In the genomic region with DNA sequence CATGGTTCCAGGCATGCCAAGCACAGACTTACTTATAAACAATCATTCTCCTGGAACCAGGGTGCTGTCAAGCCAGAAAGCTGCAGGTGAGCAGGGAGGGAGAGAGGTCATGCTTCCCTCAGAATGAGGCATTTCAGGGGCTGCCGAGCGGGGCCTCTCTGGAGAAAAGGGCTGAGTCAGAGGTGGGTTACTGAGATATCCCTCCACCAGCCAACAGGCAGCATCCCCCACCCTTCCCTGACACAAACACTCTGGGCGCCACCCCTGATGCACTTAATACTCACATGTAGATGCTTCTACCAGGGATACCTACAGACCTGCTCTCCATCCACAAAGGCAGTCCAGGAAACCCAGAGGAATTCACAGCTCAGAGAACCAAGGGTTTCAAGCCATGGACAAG, we compare ENCODE assay signal across 9 cellular contexts. TPM values are rescaled to one million over a fixed set of nuclear protein-coding genes. Genes with fewer than 3 reads are reported as not detected.
DNase-seq lines count a peak whose midpoint lies in the region; ATAC-seq, FAIRE-seq and TF ChIP-seq lines count a peak whose summit lies in the region.
"Had no signal": no experiment of that assay in that cellular context is flagged by ENCODE, and none has a peak within 500 bp of the region (broad histone marks: within the 10 kb centered on the region; RNA-seq: fewer than 3 reads in every experiment).

No MANE protein-coding gene starts in this region.

- H3K27me3 ChIP-seq in astrocyte (ENCODE audit: insufficient read depth, low read length) (no peaks in the 10 kb centered on the region), lung (ENCODE audit: control insufficient read depth, insufficient read depth) (no peaks in the 10 kb centered on the region), upper lobe of right lung (no peaks in the 10 kb centered on the region)

- H4K20me1 ChIP-seq in astrocyte (ENCODE audit: insufficient read depth, low read length): peaks cover 44% of the 10 kb centered on the region

- peak overlapping the region; percentile 84 for H3K4me2 ChIP-seq in astrocyte (ENCODE audit: low read length)

- H3K4me1 Mint-ChIP-seq in astrocyte (ENCODE audit: low read depth, unreplicated experiment): peaks cover 58% of the 10 kb centered on the region

- H3K4me1 ChIP-seq in astrocyte (ENCODE audit: insufficient read depth, low read length) (peaks cover 48% of the 10 kb centered on the region), lung (ENCODE audit: control insufficient read depth in 2 of 2, insufficient read depth in 2 of 2, low read length in 2 of 2) (peaks cover 17 to 18% of the 10 kb centered on the region in 2 donors), upper lobe of right lung (peaks cover 68% of the 10 kb centered on the region)

- TF ChIP-seq CTCF in astrocyte (IDR thresholded peaks at IDR 0.05; ENCODE audit: insufficient read depth, low read depth, low read length) (no peak), lung (IDR thresholded peaks at IDR 0.05; ENCODE audit: control extremely low read depth, extremely low read depth) (no peak), upper lobe of right lung (IDR thresholded peaks at IDR 0.05) (no peak)

- no peaks in the 10 kb centered on the region for H3K9me3 Mint-ChIP-seq in activated naive CD4-positive, alpha-beta T cell treated with anti-CD3 and anti-CD28 coated beads, Interleukin-2, amount 50 U/mL, for 72 hours
- no peaks in the 10 kb centered on the region for H3K9me3 Mint-ChIP-seq in astrocyte (ENCODE audit: unreplicated experiment)

- H3K4me3 Mint-ChIP-seq in astrocyte (ENCODE audit: unreplicated experiment): peak overlapping the region; percentile 29

- WGBS in lung, 2 donors: 65 to 85% methylated on average over 3 of the region's 3 CpGs

- H3K27ac Mint-ChIP-seq in activated naive CD4-positive, alpha-beta T cell treated with anti-CD3 and anti-CD28 coated beads, Interleukin-2, amount 50 U/mL, for 72 hours: peak overlapping the region; percentile 65 to 83
- H3K27ac Mint-ChIP-seq in astrocyte (ENCODE audit: unreplicated experiment): peak overlapping the region; percentile 77

- no peak for ATAC-seq in activated naive CD4-positive, alpha-beta T cell treated with anti-CD3 and anti-CD28 coated beads, Interleukin-2, amount 50 U/mL, for 72 hours
- no peak for ATAC-seq in lung (ENCODE audit: insufficient read depth, low FRiP score)
- ATAC-seq in upper lobe of right lung: no peak

- H3K9me3 ChIP-seq in astrocyte (ENCODE audit: insufficient read depth, low read depth, low read length): no peaks in the 10 kb centered on the region
- H3K9me3 ChIP-seq in lung (ENCODE audit: control insufficient read depth in 2 of 2, insufficient read depth in 1 of 2, low read length in 1 of 2): no peaks in the 10 kb centered on the region
- no peaks in the 10 kb centered on the region for H3K9me3 ChIP-seq in upper lobe of right lung

- peak overlapping the region; percentile 79 for H3K9ac ChIP-seq in astrocyte (ENCODE audit: low read length)

- H3K27ac ChIP-seq in astrocyte (ENCODE audit: low read depth, low read length): peak overlapping the region; percentile 94
- peak overlapping the region; percentile 94 to 98 for H3K27ac ChIP-seq in lung (ENCODE audit: low read depth in 1 of 2, low read length in 1 of 2)
- H3K27ac ChIP-seq in upper lobe of right lung: peak overlapping the region; percentile 96

- H3K36me3 ChIP-seq in astrocyte (ENCODE audit: insufficient read depth, low read length): peaks cover 3% of the 10 kb centered on the region
- peaks cover 0 to 6% of the 10 kb centered on the region in 2 donors for H3K36me3 ChIP-seq in lung (ENCODE audit: control insufficient read depth in 2 of 2, insufficient read depth in 2 of 2, low read length in 2 of 2)
- H3K36me3 ChIP-seq in upper lobe of right lung: no peaks in the 10 kb centered on the region

- no peak overlapping the region for H2AFZ ChIP-seq in astrocyte (ENCODE audit: low read depth, low read length)

- H3K4me3 ChIP-seq in astrocyte (ENCODE audit: insufficient read depth, low read depth, low read length) (no peak overlapping the region), lung (no peak overlapping the region), upper lobe of right lung (no peak overlapping the region)

- no peak for DNase-seq in activated naive CD4-positive, alpha-beta T cell treated with anti-CD3 and anti-CD28 coated beads, Interleukin-2, amount 50 U/mL, for 72 hours (ENCODE audit: low spot score in 2 of 2)
- DNase-seq in activated naive CD4-positive, alpha-beta T cell (lab: John Stamatoyannopoulos, UW): no peak
- no peak for DNase-seq in astrocyte (ENCODE audit: low read depth)
- no peak for DNase-seq in lung (ENCODE audit: low spot score)
- DNase-seq in upper lobe of right lung: no peak
- no peak for DNase-seq in DMS53 treated with DMSO at 0.1 percent for 48 hours (lab: John Stamatoyannopoulos, UW; ENCODE audit: unreplicated experiment)
- no peak for DNase-seq in NCI-H1092 treated with DMSO at 0.1 percent for 48 hours (lab: John Stamatoyannopoulos, UW)
- no peak for DNase-seq in NCI-H146 treated with DMSO at 0.1 percent for 48 hours (lab: John Stamatoyannopoulos, UW; ENCODE audit: unreplicated experiment)

- H3K27me3 Mint-ChIP-seq in astrocyte (ENCODE audit: low read depth, unreplicated experiment): no peaks in the 10 kb centered on the region

- H3K36me3 Mint-ChIP-seq in activated naive CD4-positive, alpha-beta T cell treated with anti-CD3 and anti-CD28 coated beads, Interleukin-2, amount 50 U/mL, for 72 hours: no peaks in the 10 kb centered on the region
- peaks cover 4% of the 10 kb centered on the region for H3K36me3 Mint-ChIP-seq in astrocyte (ENCODE audit: low read depth, unreplicated experiment)

- intact Hi-C loops in upper lobe of right lung (cut with DNase I): no loop called here

- FAIRE-seq in astrocyte (lab: Jason Lieb, UNC): no peak
- FAIRE-seq: frontal cortex had no signal

- peaks cover 69% of the 10 kb centered on the region for H3K79me2 ChIP-seq in astrocyte (ENCODE audit: insufficient read depth, low read length)

RNA-seq across cellular contexts. Expression of a gene that starts 13.1 kb away (rescaled TPM):
- total RNA-seq in activated naive CD4-positive, alpha-beta T cell treated with anti-CD3 and anti-CD28 coated beads, Interleukin-2, amount 50 U/mL, for 72 hours: 10 to 100 TPM; 25.9 to 42.0 TPM
- 69.6 and 71.1 TPM in 2 replicates for total RNA-seq in astrocyte
- 10 to 100 TPM; 25.4 to 82.9 TPM for total RNA-seq in lung
- polyA plus RNA-seq in lung: 10 to 100 TPM; 26.0 to 71.3 TPM
- total RNA-seq in upper lobe of right lung: 78.9 TPM

RNA-seq across cellular contexts. Expression of a gene that starts 25.1 kb away (rescaled TPM):
- total RNA-seq in activated naive CD4-positive, alpha-beta T cell treated with anti-CD3 and anti-CD28 coated beads, Interleukin-2, amount 50 U/mL, for 72 hours: 10 to 100 TPM; 34.3 to 34.6 TPM
- total RNA-seq in astrocyte: 48.9 and 53.5 TPM in 2 replicates
- total RNA-seq in lung: 10 to 100 TPM; 10.7 to 42.6 TPM
- polyA plus RNA-seq in lung: 10 to 100 TPM; 47.0 to 70.6 TPM
- 39.4 TPM for total RNA-seq in upper lobe of right lung

RNA-seq across cellular contexts. Expression of a gene that starts 49.2 kb away (rescaled TPM):
- 1 to 10 TPM; 2.0 to 4.2 TPM for total RNA-seq in activated naive CD4-positive, alpha-beta T cell treated with anti-CD3 and anti-CD28 coated beads, Interleukin-2, amount 50 U/mL, for 72 hours
- 57.3 and 63.0 TPM in 2 replicates for total RNA-seq in astrocyte
- 10 to 100 TPM; 31.2 to 33.5 TPM for total RNA-seq in lung
- polyA plus RNA-seq in lung: 10 to 100 TPM; 33.9 to 59.5 TPM
- 27.2 TPM for total RNA-seq in upper lobe of right lung
